Comparison of ENCODE assay signal across 19 cellular contexts in the genomic region with DNA sequence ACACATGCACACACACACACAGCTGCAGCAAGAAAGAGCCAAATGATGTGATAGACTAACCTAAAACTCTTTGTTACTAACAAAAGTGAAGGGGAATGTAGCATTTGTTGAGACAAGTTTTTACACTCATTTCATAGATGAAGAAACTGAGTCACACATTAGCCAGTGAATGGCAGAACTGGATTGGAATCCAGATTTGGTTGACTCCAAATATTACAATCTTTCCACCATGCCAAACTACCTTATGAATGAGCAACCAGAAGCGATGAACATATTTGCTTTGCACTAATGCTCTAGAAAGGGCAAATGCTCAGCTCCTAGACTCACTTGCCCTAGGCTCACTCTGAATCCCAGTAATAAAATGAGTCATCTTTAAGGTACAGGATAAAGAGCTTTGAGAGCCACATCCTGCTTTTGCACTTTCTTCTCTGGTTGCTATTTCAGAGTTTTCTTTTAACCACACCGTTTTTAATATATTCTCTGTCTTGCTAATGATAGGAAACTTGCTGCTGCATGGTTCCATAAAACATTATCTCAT.
DNase-seq lines count a peak whose midpoint lies in the region; ATAC-seq and TF ChIP-seq lines count a peak whose summit lies in the region.
"Had no signal": no experiment of that assay in that cellular context is flagged by ENCODE, and none has a peak within 500 bp of the region (broad histone marks: within the 10 kb centered on the region; RNA-seq: fewer than 3 reads in every experiment).

No MANE protein-coding gene starts in this region.

- TF ChIP-seq POLR2A in prostate gland (IDR thresholded peaks at IDR 0.05), result no peak

- no peak for TF ChIP-seq CTCF in PC-3 (conservative IDR thresholded peaks at IDR 0.05; ENCODE audit: low read depth, low read length)
- no peak for TF ChIP-seq CTCF in foreskin keratinocyte (conservative IDR thresholded peaks at IDR 0.05)
- TF ChIP-seq CTCF in omental fat pad (IDR thresholded peaks at IDR 0.05), result no peak
- no peak for TF ChIP-seq CTCF in prostate gland (IDR thresholded peaks at IDR 0.05)

- peak; percentile 1 for DNase-seq in ELR (ENCODE audit: low read depth)
- peak; percentile 56 for DNase-seq in PC-3
- DNase-seq in T1000 (lab: John Stamatoyannopoulos, UW), result peak; percentile 6
- DNase-seq in foreskin keratinocyte, result peak; percentile 54 to 85
- DNase-seq in NCI-H1694 treated with DMSO at 0.1 percent for 48 hours (lab: John Stamatoyannopoulos, UW), result no peak
- DNase-seq in omental fat pad (ENCODE audit: low spot score), result no peak
- DNase-seq in prostate gland (ENCODE audit: low spot score), result no peak
- no peak for DNase-seq in NCI-H226
- DNase-seq: 8988T; AML-193; Caco-2; CD8-positive, alpha-beta memory T cell; DND-41; GF-D8; GOT3; HFFc6 had no signal

- POLR2A ChIA-PET in PC-3 (lab: Charles Lee; ENCODE audit: unreplicated experiment), result no interaction called here

- H3K9me3 ChIP-seq in PC-3 (ENCODE audit: low read length), result no peaks in the 10 kb centered on the region
- no peaks in the 10 kb centered on the region for H3K9me3 ChIP-seq in prostate gland
- H3K9me3 ChIP-seq: BLaER1, Caco-2, HAP-1 had no signal

- no peak for ATAC-seq in PC-3
- ATAC-seq in foreskin keratinocyte, result peak; percentile 97
- no peak for ATAC-seq in omental fat pad (ENCODE audit: low FRiP score)

- H2AFZ ChIP-seq in PC-3 (ENCODE audit: low read length), result no peak overlapping the region

- no peak overlapping the region for H3K4me3 ChIP-seq in PC-3 (ENCODE audit: low read length)
- H3K4me3 ChIP-seq in prostate gland, result no peak overlapping the region
- H3K4me3 ChIP-seq: BLaER1, HAP-1 had no signal

- H4K20me1 ChIP-seq in PC-3 (ENCODE audit: low read length), result no peaks in the 10 kb centered on the region
- H4K20me1 ChIP-seq: BLaER1 had no signal

- H3K27ac ChIP-seq in PC-3 (ENCODE audit: low read length), result no peak overlapping the region
- no peak overlapping the region for H3K27ac ChIP-seq in foreskin keratinocyte
- H3K27ac ChIP-seq in prostate gland, result no peak overlapping the region
- H3K27ac ChIP-seq: BLaER1, HL-60 had no signal

- H3K9ac ChIP-seq in PC-3 (ENCODE audit: low read length), result no peak overlapping the region
- H3K9ac ChIP-seq: BLaER1 had no signal

- intact Hi-C loops in PC-3 (cut with micrococcal nuclease) (no loop called here), prostate gland (cut with DNase I) (no loop called here)

- WGBS in prostate gland, result 73% methylated on average over 2 of the region's 2 CpGs

- CTCF ChIA-PET in PC-3 (lab: Charles Lee), result no interaction called here

- H3K36me3 ChIP-seq in PC-3 (ENCODE audit: low read depth, low read length), result no peaks in the 10 kb centered on the region
- H3K36me3 ChIP-seq in prostate gland, result no peaks in the 10 kb centered on the region
- H3K36me3 ChIP-seq: BLaER1, HAP-1 had no signal

- H3K4me1 ChIP-seq in PC-3 (ENCODE audit: insufficient read depth, low read length) (peaks cover 4% of the 10 kb centered on the region; the same call in 1 of the 2 replicates), foreskin keratinocyte (no peaks in the 10 kb centered on the region), prostate gland (replicated peaks) (no peaks in the 10 kb centered on the region)
- H3K4me1 ChIP-seq: BLaER1, Caco-2, HAP-1 had no signal

- no TSS peak for BruUV-seq in PC-3 (replicated peaks; lab: Mats Ljungman, UMichigan)

- H3K4me2 ChIP-seq in PC-3 (ENCODE audit: low read length), result no peak overlapping the region
- H3K4me2 ChIP-seq: BLaER1 had no signal

- no peaks in the 10 kb centered on the region for H3K27me3 ChIP-seq in PC-3 (ENCODE audit: low read length)
- no peaks in the 10 kb centered on the region for H3K27me3 ChIP-seq in foreskin keratinocyte
- no peaks in the 10 kb centered on the region for H3K27me3 ChIP-seq in prostate gland (replicated peaks; ENCODE audit: insufficient read depth)
- H3K27me3 ChIP-seq: BLaER1 had no signal

- no peaks in the 10 kb centered on the region for H3F3A ChIP-seq in PC-3 (ENCODE audit: low read length, unreplicated experiment)

- no peaks in the 10 kb centered on the region for H3K79me2 ChIP-seq in PC-3 (ENCODE audit: low read length)

- no peaks in the 10 kb centered on the region for H3K9me2 ChIP-seq in PC-3 (replicated peaks; ENCODE audit: low read length)

Comparison
In these comparisons a context has a peak if more than half of its experiments do, and no peak if none do; other contexts are left out.
1. DNase-seq: peak in ELR (single experiment), PC-3 (single experiment), T1000 (single experiment) and foreskin keratinocyte (2 of 2); none in NCI-H1694 treated with DMSO at 0.1 percent for 48 hours (single experiment), omental fat pad (single experiment), prostate gland (single experiment) and NCI-H226 (single experiment).